In the genomic region with DNA sequence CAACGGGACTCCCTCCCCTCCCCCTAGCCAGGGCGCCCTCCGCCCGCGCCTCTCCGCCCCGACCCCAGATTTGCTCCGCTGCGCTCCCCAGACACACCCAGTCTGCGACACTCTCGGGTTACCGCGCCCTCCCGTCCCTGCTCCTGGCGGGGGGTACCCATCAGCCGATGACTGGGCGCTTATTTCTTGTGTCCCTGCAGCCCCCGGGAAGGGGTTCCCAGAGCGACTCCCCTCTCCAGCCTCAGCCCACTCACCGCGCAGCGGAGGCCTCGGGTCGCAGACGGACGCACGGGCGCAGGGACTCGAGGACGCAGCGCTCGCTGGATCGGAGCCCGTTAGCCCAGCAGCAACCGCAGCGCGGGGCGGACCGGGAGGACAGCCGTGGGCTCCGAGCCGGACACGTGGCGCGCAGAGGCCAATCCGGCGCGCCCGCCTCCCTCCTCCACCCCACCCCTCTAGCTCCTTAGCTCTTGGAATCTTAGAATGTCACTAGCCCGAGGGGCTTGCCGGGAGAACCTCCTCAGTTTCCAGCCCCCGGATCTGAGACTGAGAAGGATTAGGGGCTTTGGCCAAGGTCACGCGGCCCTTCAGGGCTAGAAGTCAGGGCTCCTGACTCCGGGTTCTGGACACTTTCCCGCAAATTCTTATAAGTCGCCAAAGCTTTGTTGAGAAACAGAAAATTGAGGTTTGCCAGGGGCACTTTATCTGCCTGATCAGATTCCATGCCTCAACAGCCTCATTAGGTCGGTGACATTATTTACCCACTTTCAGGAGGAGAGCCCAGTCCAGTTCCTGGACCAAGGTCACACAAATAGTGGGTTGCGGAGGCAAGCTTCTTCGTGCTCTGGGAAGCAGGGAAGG, we compare ENCODE assay signal across 8 cellular contexts. TPM values are rescaled to one million over a fixed set of nuclear protein-coding genes. Genes with fewer than 3 reads are reported as not detected.
A peak's percentile ranks its signal among the peaks of the same experiment; 100 is the strongest.
DNase-seq lines count a peak whose midpoint lies in the region; ATAC-seq, FAIRE-seq and TF ChIP-seq lines count a peak whose summit lies in the region.

Gene ANXA6, minus strand, starts transcription at position 354 of the 861 bp plus-strand sequence. CDS start 9,878 bp downstream, outside the sequence.

- H3K4me1 Mint-ChIP-seq in activated T-helper 1 cell treated with anti-CD3 and anti-CD28 coated beads, Interleukin-12 subunit alpha, Interleukin-12 subunit beta, Interleukin-2, Interleukin-4 antibody, amounts not matched to agents 30 ng/mL and 10 ng/mL and 1 ng/mL, durations not matched to agents 14 hours and 24 hours and 36 hours (ENCODE audit: low read depth): peaks cover 58% of the 10 kb centered on the region

- peaks cover 2% of the 10 kb centered on the region for H3K27me3 Mint-ChIP-seq in activated T-helper 1 cell treated with anti-CD3 and anti-CD28 coated beads, Interleukin-12 subunit alpha, Interleukin-12 subunit beta, Interleukin-2, Interleukin-4 antibody, amounts not matched to agents 30 ng/mL and 10 ng/mL and 1 ng/mL, durations not matched to agents 14 hours and 24 hours and 36 hours (ENCODE audit: insufficient read depth)

- DNase-seq in GM19239 (ENCODE audit: insufficient read length, low spot score): no peak
- DNase-seq in OCI-LY7 (ENCODE audit: low spot score): no peak
- peak; percentile 66 for DNase-seq in activated T-helper 1 cell treated with anti-CD3 and anti-CD28 coated beads, Interleukin-12 subunit alpha, Interleukin-12 subunit beta, Interleukin-2, Interleukin-4 antibody, amounts not matched to agents 30 ng/mL and 10 ng/mL and 1 ng/mL, durations not matched to agents 14 hours and 24 hours and 36 hours (ENCODE audit: low spot score)
- DNase-seq in fibroblast of gingiva (ENCODE audit: low read depth): peak; percentile 79
- DNase-seq in myocyte (ENCODE audit: low read depth): peak; percentile 90
- peak; percentile 80 for DNase-seq in stimulated activated naive CD8-positive, alpha-beta T cell treated with anti-CD3 and anti-CD28 coated beads, Interleukin-15, Interleukin-2, amounts not matched to agents 100 U/mL and 50 U/mL, for 24 hours

- peak within 1 kb of the TSS; percentile 98 for H3K4me2 ChIP-seq in BLaER1
- peak within 1 kb of the TSS; percentile 68 for H3K4me2 ChIP-seq in OCI-LY7 (ENCODE audit: low read length)

- no TSS peak for BruUV-seq in OCI-LY7 (replicated peaks; lab: Mats Ljungman, UMichigan)

- H4K20me1 ChIP-seq in BLaER1 (no peaks in the 10 kb centered on the region), OCI-LY7 (ENCODE audit: insufficient read depth, low read length) (no peaks in the 10 kb centered on the region)

- H3K4me3 ChIP-seq in BLaER1 (peak within 1 kb of the TSS; percentile 86), OCI-LY7 (ENCODE audit: low read depth, low read length, poor library complexity, severe bottlenecking) (peak within 1 kb of the TSS; percentile 59)

- peak within 1 kb of the TSS; percentile 92 for H3K27ac Mint-ChIP-seq in activated T-helper 1 cell treated with anti-CD3 and anti-CD28 coated beads, Interleukin-12 subunit alpha, Interleukin-12 subunit beta, Interleukin-2, Interleukin-4 antibody, amounts not matched to agents 30 ng/mL and 10 ng/mL and 1 ng/mL, durations not matched to agents 14 hours and 24 hours and 36 hours

- peaks cover 14% of the 10 kb centered on the region for H3K36me3 Mint-ChIP-seq in activated T-helper 1 cell treated with anti-CD3 and anti-CD28 coated beads, Interleukin-12 subunit alpha, Interleukin-12 subunit beta, Interleukin-2, Interleukin-4 antibody, amounts not matched to agents 30 ng/mL and 10 ng/mL and 1 ng/mL, durations not matched to agents 14 hours and 24 hours and 36 hours (ENCODE audit: low read depth)

- no peaks in the 10 kb centered on the region for H3K9me3 Mint-ChIP-seq in activated T-helper 1 cell treated with anti-CD3 and anti-CD28 coated beads, Interleukin-12 subunit alpha, Interleukin-12 subunit beta, Interleukin-2, Interleukin-4 antibody, amounts not matched to agents 30 ng/mL and 10 ng/mL and 1 ng/mL, durations not matched to agents 14 hours and 24 hours and 36 hours

- FAIRE-seq in GM19239 (lab: Jason Lieb, UNC): peak; percentile 89

- H3K4me3 Mint-ChIP-seq in activated T-helper 1 cell treated with anti-CD3 and anti-CD28 coated beads, Interleukin-12 subunit alpha, Interleukin-12 subunit beta, Interleukin-2, Interleukin-4 antibody, amounts not matched to agents 30 ng/mL and 10 ng/mL and 1 ng/mL, durations not matched to agents 14 hours and 24 hours and 36 hours: peak within 1 kb of the TSS; percentile 94

- no peaks in the 10 kb centered on the region for H3K27me3 ChIP-seq in BLaER1

- H3K79me2 ChIP-seq in OCI-LY7 (ENCODE audit: insufficient read depth, low read depth, low read length): no peaks in the 10 kb centered on the region

- POLR2A ChIA-PET in OCI-LY7 (lab: Charles Lee): interaction anchor here (0.6 to 1.0 kb wide), 4 partner anchors 16 to 706 kb away, joined by 3 to 6 read pairs (median 4); no protein-coding TSS in a partner anchor

- H3K36me3 ChIP-seq in BLaER1: no peaks in the 10 kb centered on the region
- H3K36me3 ChIP-seq in OCI-LY7 (ENCODE audit: insufficient read depth, low read length): no peaks in the 10 kb centered on the region

- H3K9me2 ChIP-seq in OCI-LY7 (ENCODE audit: insufficient read depth, low read length): no peaks in the 10 kb centered on the region

- TF ChIP-seq CTCF in OCI-LY7 (conservative IDR thresholded peaks at IDR 0.05; ENCODE audit: low read length): no peak

- CTCF ChIA-PET in OCI-LY7 (lab: Charles Lee; ENCODE audit: unreplicated experiment): interaction anchor here (0.6 to 1.4 kb wide), 3 partner anchors 12 to 158 kb away, joined by 3 to 8 read pairs (median 4); no protein-coding TSS in a partner anchor

- peak within 1 kb of the TSS; percentile 82 for H3K27ac ChIP-seq in BLaER1
- H3K27ac ChIP-seq in OCI-LY7 (ENCODE audit: low read depth, low read length, poor library complexity, severe bottlenecking): peak within 1 kb of the TSS; percentile 68

- peak within 1 kb of the TSS; percentile 85 for H3K9ac ChIP-seq in BLaER1

- H3K4me1 ChIP-seq in BLaER1 (peaks cover 57% of the 10 kb centered on the region), OCI-LY7 (ENCODE audit: insufficient read depth, low read length, poor library complexity, severe bottlenecking) (peaks cover 72% of the 10 kb centered on the region)

- peak; percentile 37 for ATAC-seq in HG03442 (IDR thresholded peaks at IDR 0.05; ENCODE audit: unreplicated experiment)
- peak; percentile 57 for ATAC-seq in stimulated activated naive CD8-positive, alpha-beta T cell treated with anti-CD3 and anti-CD28 coated beads, Interleukin-15, Interleukin-2, amounts not matched to agents 100 U/mL and 50 U/mL, for 24 hours

- peak within 1 kb of the TSS; percentile 72; the same call in 1 of the 2 replicates for H2AFZ ChIP-seq in OCI-LY7 (ENCODE audit: low read length)

- no peaks in the 10 kb centered on the region for H3K9me3 ChIP-seq in BLaER1
- no peaks in the 10 kb centered on the region for H3K9me3 ChIP-seq in OCI-LY7 (ENCODE audit: low read length)

- intact Hi-C loops in OCI-LY7 (cut with micrococcal nuclease; ENCODE audit: unreplicated experiment): loop anchor here (2.0 to 10.0 kb wide), 2 partner anchors 25 to 663 kb away; no protein-coding TSS in a partner anchor
- intact Hi-C loops in activated T-helper 1 cell treated with anti-CD3 and anti-CD28 coated beads, Interleukin-12 subunit alpha, Interleukin-12 subunit beta, Interleukin-2, Interleukin-4 antibody, amounts not matched to agents 30 ng/mL and 10 ng/mL and 1 ng/mL, durations not matched to agents 14 hours and 24 hours and 36 hours (cut with micrococcal nuclease): loop anchor here (1.0 to 2.0 kb wide), 4 partner anchors 8 to 369 kb away; no protein-coding TSS in a partner anchor

RNA-seq across cellular contexts. Expression of gene ANXA6, which starts in this region (rescaled TPM):
- total RNA-seq in OCI-LY7 (2014; rRNA removed; shearing (Covaris generic)): 26.1 and 35.6 TPM in 2 replicates
- 52.9 and 74.1 TPM in 2 replicates for total RNA-seq in OCI-LY7 (2022)
- 286 and 301 TPM in 2 replicates for total RNA-seq in activated T-helper 1 cell treated with anti-CD3 and anti-CD28 coated beads, Interleukin-12 subunit alpha, Interleukin-12 subunit beta, Interleukin-2, Interleukin-4 antibody, amounts not matched to agents 30 ng/mL and 10 ng/mL and 1 ng/mL, durations not matched to agents 14 hours and 24 hours and 36 hours
- 591 and 661 TPM in 2 replicates for total RNA-seq in myocyte
- polyA plus RNA-seq in myocyte (2012): 596 TPM

Comparison
In these comparisons a context has a peak if more than half of its experiments do, and no peak if none do; other contexts are left out.
1. DNase-seq: peak in activated T-helper 1 cell treated with anti-CD3 and anti-CD28 coated beads, Interleukin-12 subunit alpha, Interleukin-12 subunit beta, Interleukin-2, Interleukin-4 antibody, amounts not matched to agents 30 ng/mL and 10 ng/mL and 1 ng/mL, durations not matched to agents 14 hours and 24 hours and 36 hours (single experiment), fibroblast of gingiva (single experiment), myocyte (single experiment) and stimulated activated naive CD8-positive, alpha-beta T cell treated with anti-CD3 and anti-CD28 coated beads, Interleukin-15, Interleukin-2, amounts not matched to agents 100 U/mL and 50 U/mL, for 24 hours (single experiment); none in GM19239 (single experiment) and OCI-LY7 (single experiment).